ENCODE assay signal across 18 cellular contexts in genomic region chr2:120571015-120571728, GRCh38.
"Had no signal": no experiment of that assay in that cellular context is flagged by ENCODE, and none has a peak within 500 bp of the region (broad histone marks: within the 10 kb centered on the region; RNA-seq: fewer than 3 reads in every experiment).

No MANE protein-coding gene starts in this region.

- H3K36me3 ChIP-seq: esophagus muscularis mucosa, gastrocnemius medialis, prostate gland, sigmoid colon had no signal

- H3K27ac ChIP-seq: epithelial cell of prostate, esophagus muscularis mucosa, gastrocnemius medialis, hepatocyte, parathyroid adenoma, prostate gland, sigmoid colon, skin epidermis had no signal

- ATAC-seq: effector memory CD8-positive, alpha-beta T cell; gastrocnemius medialis; naive thymus-derived CD4-positive, alpha-beta T cell had no signal

- H3K9ac ChIP-seq: parathyroid adenoma had no signal

- H3K27me3 ChIP-seq: esophagus muscularis mucosa, sigmoid colon had no signal

- H2AFZ ChIP-seq: hepatocyte, parathyroid adenoma had no signal

- H3K4me3 ChIP-seq: esophagus muscularis mucosa, gastrocnemius medialis, hepatocyte, lung, prostate gland, sigmoid colon, skin epidermis had no signal

- H3K4me1 ChIP-seq: parathyroid adenoma, prostate gland, sigmoid colon had no signal

- DNase-seq: effector memory CD8-positive, alpha-beta T cell; gastrocnemius medialis; glutamatergic neuron; mesenchymal stem cell; midbrain; naive thymus-derived CD4-positive, alpha-beta T cell; nephron progenitor cell; sigmoid colon; stimulated activated CD4-positive, alpha-beta T cell treated with anti-CD3 and anti-CD28 coated beads, Interleukin-12 subunit alpha, Interleukin-12 subunit beta, amount 100 ng/mL, for 4 hours; stimulated activated naive CD4-positive, alpha-beta T cell; trophoblast cell had no signal

- H3K9me3 ChIP-seq: esophagus muscularis mucosa, gastrocnemius medialis, prostate gland, sigmoid colon had no signal

- H3K4me2 ChIP-seq: hepatocyte had no signal
